Comparison of ENCODE assay signal across 12 cellular contexts in the genomic region with DNA sequence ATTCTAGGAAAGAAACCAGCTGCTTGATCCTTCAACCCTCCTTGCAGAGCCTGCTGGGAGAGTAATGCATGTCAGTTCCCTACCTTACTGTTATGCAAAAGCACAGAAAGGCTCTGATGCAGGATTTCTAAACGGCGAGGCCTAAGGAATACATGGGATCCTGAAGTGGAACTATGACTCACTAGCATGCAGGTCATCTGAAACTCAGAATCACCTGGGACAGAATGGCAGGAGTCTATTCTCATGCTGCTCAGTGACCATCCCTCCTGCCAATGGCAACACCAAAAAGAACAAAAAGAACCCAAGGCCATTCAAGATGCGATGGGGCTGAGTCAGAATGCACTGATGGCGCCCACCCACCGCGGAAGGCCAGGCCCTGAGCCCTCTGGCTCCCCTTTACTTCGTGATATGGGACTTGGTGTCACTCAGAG. TPM values are rescaled to one million over a fixed set of nuclear protein-coding genes. Genes with fewer than 3 reads are reported as not detected.
A peak's percentile ranks its signal among the peaks of the same experiment; 100 is the strongest.
DNase-seq lines count a peak whose midpoint lies in the region; ATAC-seq and TF ChIP-seq lines count a peak whose summit lies in the region.
"Had no signal": no experiment of that assay in that cellular context is flagged by ENCODE, and none has a peak within 500 bp of the region (broad histone marks: within the 10 kb centered on the region; RNA-seq: fewer than 3 reads in every experiment).

No MANE protein-coding gene starts in this region.

- ATAC-seq in HG03039 (IDR thresholded peaks at IDR 0.05; ENCODE audit: unreplicated experiment) (no peak), HG03520 (IDR thresholded peaks at IDR 0.05; ENCODE audit: unreplicated experiment) (no peak)
- ATAC-seq: Panc1 had no signal

- H3K4me1 Mint-ChIP-seq in neural progenitor cell (peaks cover 2% of the 10 kb centered on the region), Caco-2 (ENCODE audit: low read depth, unreplicated experiment) (no peaks in the 10 kb centered on the region)

- peaks cover 8% of the 10 kb centered on the region for H3K36me3 Mint-ChIP-seq in neural progenitor cell
- H3K36me3 Mint-ChIP-seq in Caco-2 (ENCODE audit: insufficient read depth, unreplicated experiment) = peaks cover 39% of the 10 kb centered on the region

- H3K27me3 ChIP-seq in neural progenitor cell (no peaks in the 10 kb centered on the region), Caco-2 (replicated peaks; ENCODE audit: control insufficient read depth, insufficient read depth, low read length) (no peaks in the 10 kb centered on the region)

- intact Hi-C loops in Caco-2 (cut with micrococcal nuclease; ENCODE audit: unreplicated experiment) = no loop called here

- no TSS peak for BruUV-seq in Caco-2 (replicated peaks; lab: Mats Ljungman, UMichigan)

- H3K9me3 ChIP-seq in HEK293 (ENCODE audit: control insufficient read depth, insufficient read depth, low read depth, low read length) (no peaks in the 10 kb centered on the region), neural progenitor cell (ENCODE audit: low read depth) (no peaks in the 10 kb centered on the region), Caco-2 (no peaks in the 10 kb centered on the region)

- H4K20me1 ChIP-seq in neural progenitor cell (ENCODE audit: low read depth) = no peaks in the 10 kb centered on the region

- H3K9me3 Mint-ChIP-seq in neural progenitor cell (no peaks in the 10 kb centered on the region), Caco-2 (ENCODE audit: unreplicated experiment) (no peaks in the 10 kb centered on the region)

- no peak overlapping the region for H3K27ac ChIP-seq in HEK293 (ENCODE audit: extremely low read depth, low read depth, low read length)
- peak overlapping the region; percentile 97 for H3K27ac ChIP-seq in caudate nucleus (ENCODE audit: low read depth, low read length)
- H3K27ac ChIP-seq in neural progenitor cell = no peak overlapping the region
- H3K27ac ChIP-seq: C4-2B had no signal

- POLR2A ChIA-PET in HEK293 (lab: Yijun Ruan, JAX) (no interaction called here), Caco-2 (lab: Charles Lee) (no interaction called here)

- H3K79me2 ChIP-seq in neural progenitor cell (ENCODE audit: low read depth) = no peaks in the 10 kb centered on the region

- in situ Hi-C loops in GM13976 (cut with MboI; ENCODE audit: low sequenced_read_pairs, unreplicated experiment) = no loop called here

- H3K27ac Mint-ChIP-seq in neural progenitor cell (peak overlapping the region; percentile 66), Caco-2 (ENCODE audit: unreplicated experiment) (no peak overlapping the region)

- H3K4me1 ChIP-seq in HEK293 (ENCODE audit: control insufficient read depth, insufficient read depth, low read length) (no peaks in the 10 kb centered on the region), neural progenitor cell (no peaks in the 10 kb centered on the region), Caco-2 (no peaks in the 10 kb centered on the region)

- H3K9ac ChIP-seq in neural progenitor cell = peak overlapping the region; percentile 12

- no peaks in the 10 kb centered on the region for H3F3A ChIP-seq in neural progenitor cell (ENCODE audit: low read depth)

- H3K36me3 ChIP-seq in HEK293 (ENCODE audit: control insufficient read depth in 2 of 2, insufficient read depth in 1 of 2, low read length in 2 of 2) (peaks cover 15 to 70% of the 10 kb centered on the region in 2 experiments; a peak in 2 of 3 replicates), neural progenitor cell (no peaks in the 10 kb centered on the region), Caco-2 (ENCODE audit: control insufficient read depth, insufficient read depth, low read length) (peaks cover 3% of the 10 kb centered on the region; the same call in 1 of the 2 replicates)

- TF ChIP-seq CTCF in GM13976 (IDR thresholded peaks at IDR 0.05; ENCODE audit: borderline replicate concordance, control extremely low read depth, extremely low read depth, insufficient read depth, missing control alignments) = no peak
- TF ChIP-seq CTCF in HEK293 (tag by site-specific recombination; IDR thresholded peaks at IDR 0.05) = no peak
- no peak for TF ChIP-seq CTCF in neural progenitor cell (IDR thresholded peaks at IDR 0.05)
- TF ChIP-seq CTCF in Caco-2 (IDR thresholded peaks at IDR 0.05; ENCODE audit: insufficient read depth in 1 of 2, low read depth in 1 of 2, low read length in 1 of 2, severe bottlenecking in 1 of 2, unreplicated experiment in 1 of 2) = no peak

- no peak overlapping the region for H3K4me2 ChIP-seq in neural progenitor cell

- H3K4me3 ChIP-seq in HEK293 (ENCODE audit: low read depth, low read length) (no peak overlapping the region), neural progenitor cell (no peak overlapping the region), Caco-2 (ENCODE audit: low read depth, low read length) (no peak overlapping the region)

- no peaks in the 10 kb centered on the region for H3K27me3 Mint-ChIP-seq in neural progenitor cell (ENCODE audit: insufficient read depth, low read depth)
- H3K27me3 Mint-ChIP-seq in Caco-2 (ENCODE audit: insufficient read depth, unreplicated experiment) = no peaks in the 10 kb centered on the region

- no peak overlapping the region for H3K4me3 Mint-ChIP-seq in neural progenitor cell
- no peak overlapping the region for H3K4me3 Mint-ChIP-seq in Caco-2 (ENCODE audit: unreplicated experiment)

- DNase-seq in GM13976 (ENCODE audit: low spot score) = peak; percentile 67
- no peak for DNase-seq in caudate nucleus (lab: John Stamatoyannopoulos, UW)
- DNase-seq in neural progenitor cell (ENCODE audit: low spot score) = no peak
- no peak for DNase-seq in GM19240 (ENCODE audit: insufficient read length, low spot score)
- no peak for DNase-seq in Caco-2
- DNase-seq: activated naive CD4-positive, alpha-beta T cell treated with anti-CD3 and anti-CD28 coated beads, Interleukin-2, amount 50 U/mL, for 16 hours; MM.1S had no signal

- CTCF ChIA-PET in HEK293 (lab: Yijun Ruan, JAX) = interaction anchor here (0.6 kb wide), 1 partner anchor 307 kb away, joined by 3 read pairs; no protein-coding TSS in a partner anchor
- CTCF ChIA-PET in Caco-2 (lab: Charles Lee) = no interaction called here

- H2AFZ ChIP-seq in neural progenitor cell (replicated peaks) = no peak overlapping the region

TF ChIP-seq in HEK293, 187 proteins besides CTCF, POLR2A, EP300 and RAD21:
- 0 out of 2 replicates have a peak, but pooled peaks have one; percentile 17 for TF ChIP-seq ZNF600 (tag by site-specific recombination; IDR thresholded peaks at IDR 0.05)
- TF ChIP-seq, protein P1, sequence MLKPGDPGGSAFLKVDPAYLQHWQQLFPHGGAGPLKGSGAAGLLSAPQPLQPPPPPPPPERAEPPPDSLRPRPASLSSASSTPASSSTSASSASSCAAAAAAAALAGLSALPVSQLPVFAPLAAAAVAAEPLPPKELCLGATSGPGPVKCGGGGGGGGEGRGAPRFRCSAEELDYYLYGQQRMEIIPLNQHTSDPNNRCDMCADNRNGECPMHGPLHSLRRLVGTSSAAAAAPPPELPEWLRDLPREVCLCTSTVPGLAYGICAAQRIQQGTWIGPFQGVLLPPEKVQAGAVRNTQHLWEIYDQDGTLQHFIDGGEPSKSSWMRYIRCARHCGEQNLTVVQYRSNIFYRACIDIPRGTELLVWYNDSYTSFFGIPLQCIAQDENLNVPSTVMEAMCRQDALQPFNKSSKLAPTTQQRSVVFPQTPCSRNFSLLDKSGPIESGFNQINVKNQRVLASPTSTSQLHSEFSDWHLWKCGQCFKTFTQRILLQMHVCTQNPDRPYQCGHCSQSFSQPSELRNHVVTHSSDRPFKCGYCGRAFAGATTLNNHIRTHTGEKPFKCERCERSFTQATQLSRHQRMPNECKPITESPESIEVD (tag by site-specific recombination; IDR thresholded peaks at IDR 0.05) = no peak
TF ChIP-seq in HEK293: peak in this region for 1.

RNA-seq across cellular contexts. Expression of a gene that starts 58.2 kb away (rescaled TPM):
- 35.4 and 40.5 TPM in 2 replicates for total RNA-seq in neural progenitor cell (ENCODE audit: low replicate concordance)
- total RNA-seq in Caco-2 (2022) = 25.5 and 26.5 TPM in 2 replicates
